Comparison of ENCODE assay signal across 18 cellular contexts in the genomic region with DNA sequence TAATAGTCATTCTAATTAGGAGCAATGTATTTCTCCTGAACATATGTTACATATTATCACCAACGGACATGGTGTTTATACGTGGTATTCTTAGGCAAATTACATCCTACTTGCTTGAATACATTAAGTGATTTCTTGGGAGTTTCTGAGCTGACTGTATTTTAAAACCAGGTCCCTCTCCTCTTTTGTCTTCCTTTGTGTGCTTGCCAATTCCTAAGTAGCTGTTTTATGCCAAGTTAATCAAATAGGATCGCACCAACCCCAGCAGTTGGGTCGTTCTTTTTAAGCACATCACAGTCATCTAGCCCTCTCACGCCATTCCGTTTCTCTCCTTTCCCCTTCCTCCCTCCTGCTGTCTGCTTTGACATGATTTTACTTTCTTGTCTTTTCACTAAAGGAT.
A peak's percentile ranks its signal among the peaks of the same experiment; 100 is the strongest.
DNase-seq lines count a peak whose midpoint lies in the region; ATAC-seq and TF ChIP-seq lines count a peak whose summit lies in the region.
"Had no signal": no experiment of that assay in that cellular context is flagged by ENCODE, and none has a peak within 500 bp of the region (broad histone marks: within the 10 kb centered on the region; RNA-seq: fewer than 3 reads in every experiment).

No MANE protein-coding gene starts in this region.

- no peaks in the 10 kb centered on the region for H3K9me3 ChIP-seq in A673 (ENCODE audit: low read depth, low read length, poor library complexity, severe bottlenecking)

- H3K27me3 ChIP-seq in A673 (replicated peaks; ENCODE audit: insufficient read depth, low read depth, low read length, poor library complexity): peaks cover 10% of the 10 kb centered on the region

- no TSS peak for BruUV-seq in A673 (replicated peaks; lab: Mats Ljungman, UMichigan)

- H3K36me3 ChIP-seq in A673 (ENCODE audit: insufficient read depth, low read length, poor library complexity, severe bottlenecking): no peaks in the 10 kb centered on the region

- DNase-seq in A673 (ENCODE audit: low spot score) (peak; percentile 60), DMS79 treated with DMSO at 0.1 percent for 48 hours (lab: John Stamatoyannopoulos, UW) (peak; percentile 74), NCI-H526 treated with DMSO at 0.1 percent for 48 hours (lab: John Stamatoyannopoulos, UW) (peak; percentile 6), astrocyte of the hippocampus (ENCODE audit: low read depth, low spot score) (peak; percentile 21), sciatic nerve (ENCODE audit: low spot score) (no peak), NCI-H1694 (lab: John Stamatoyannopoulos, UW) (no peak)
- DNase-seq in activated CD4-positive, alpha-beta T cell treated with anti-CD3 and anti-CD28 coated beads, Interleukin-2, amount 50 U/mL, for 48 hours: no peak
- DNase-seq: ACHN, AML-193, HCEC 1CT, Kasumi-1, NCI-H1436 treated with DMSO at 0.1 percent for 48 hours, NCI-H226, NCI-H748 treated with DMSO at 0.1 percent for 48 hours, PC-9, T-cell had no signal

- intact Hi-C loops in A673 (cut with micrococcal nuclease; ENCODE audit: unreplicated experiment) (no loop called here), sciatic nerve (cut with DNase I) (no loop called here)

- H3K4me3 ChIP-seq in A673 (ENCODE audit: low read depth, low read length, poor library complexity, severe bottlenecking): no peak overlapping the region
- H3K4me3 ChIP-seq: PC-9 had no signal

- H3K4me1 ChIP-seq in A673 (ENCODE audit: insufficient read depth, low read length, poor library complexity, severe bottlenecking): no peaks in the 10 kb centered on the region

- no peak overlapping the region for H3K27ac ChIP-seq in A673 (ENCODE audit: low read depth, low read length, poor library complexity, severe bottlenecking)
- H3K27ac ChIP-seq: HL-60, PC-9 had no signal

- POLR2A ChIA-PET in A673 (lab: Charles Lee; ENCODE audit: low non-redundant PET): no interaction called here

- CTCF ChIA-PET in A673 (lab: Charles Lee): no interaction called here

- TF ChIP-seq CTCF in A673 (conservative IDR thresholded peaks at IDR 0.05; ENCODE audit: low read depth, low read length): no peak

- ATAC-seq in sciatic nerve (no peak), HG03159 (IDR thresholded peaks at IDR 0.05; ENCODE audit: unreplicated experiment) (no peak)
- ATAC-seq: T-cell had no signal

Comparison
In these comparisons a context has a peak if more than half of its experiments do, and no peak if none do; other contexts are left out.
1. DNase-seq: peak in A673 (single experiment), DMS79 treated with DMSO at 0.1 percent for 48 hours (single experiment), NCI-H526 treated with DMSO at 0.1 percent for 48 hours (single experiment) and astrocyte of the hippocampus (single experiment); none in sciatic nerve (single experiment), activated CD4-positive, alpha-beta T cell treated with anti-CD3 and anti-CD28 coated beads, Interleukin-2, amount 50 U/mL, for 48 hours (0 of 2) and NCI-H1694 (single experiment).